8 cellular contexts compared by ENCODE assay signal in the genomic region with DNA sequence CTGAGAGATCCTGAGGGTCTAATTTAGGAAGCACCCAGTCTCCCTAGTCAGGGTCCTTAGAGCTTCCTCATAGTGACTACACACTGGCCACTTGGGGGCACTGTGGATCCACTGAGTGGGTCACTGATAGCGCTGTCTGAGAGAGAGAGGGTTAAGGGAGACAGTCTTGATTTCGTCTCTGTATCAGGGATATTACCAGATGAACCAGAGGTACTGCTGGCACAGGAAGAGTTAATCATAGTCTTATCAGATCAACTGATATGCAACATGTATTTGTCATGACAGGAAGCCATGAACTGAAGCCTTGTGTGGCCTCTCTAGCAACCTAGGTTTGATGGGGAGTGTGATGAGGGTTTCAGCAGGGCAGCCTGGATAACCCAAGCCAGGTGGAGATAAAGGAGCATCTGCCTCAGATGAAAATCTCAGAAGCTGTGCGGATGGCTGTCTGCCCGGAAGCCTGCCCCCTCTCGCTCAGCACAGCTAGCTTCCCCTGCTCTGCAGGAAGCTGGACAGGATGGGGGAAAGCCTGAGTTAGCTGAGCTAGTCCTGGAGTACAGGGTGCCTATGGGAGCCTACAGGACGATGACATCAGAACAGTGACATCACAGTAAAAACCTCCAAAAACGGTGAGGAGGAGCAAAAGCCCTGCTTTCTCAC.
DNase-seq lines count a peak whose midpoint lies in the region; ATAC-seq and TF ChIP-seq lines count a peak whose summit lies in the region.

No MANE protein-coding gene starts in this region.

- H3K4me2 ChIP-seq in smooth muscle cell: peak overlapping the region; percentile 67

- H3K27ac ChIP-seq in smooth muscle cell (ENCODE audit: low read depth): no peak overlapping the region

- no peaks in the 10 kb centered on the region for H3K36me3 ChIP-seq in smooth muscle cell (ENCODE audit: low read depth)

- peak; percentile 94 for ATAC-seq in GM21423 (IDR thresholded peaks at IDR 0.05; ENCODE audit: unreplicated experiment)
- peak; percentile 50 to 75 for ATAC-seq in left cardiac atrium

- H3K9ac ChIP-seq in smooth muscle cell (ENCODE audit: low read depth): no peak overlapping the region

- H2AFZ ChIP-seq in smooth muscle cell (ENCODE audit: low read depth): peak overlapping the region; percentile 41

- no peaks in the 10 kb centered on the region for H3K4me1 ChIP-seq in smooth muscle cell (ENCODE audit: low read depth)

- DNase-seq in ELR (ENCODE audit: low read depth) (peak; percentile 92), HT-29 (ENCODE audit: low spot score) (peak; percentile 96), SK-N-DZ (ENCODE audit: low spot score) (peak; percentile 96), left cardiac atrium (peak; percentile 55), smooth muscle cell (lab: John Stamatoyannopoulos, UW; ENCODE audit: unreplicated experiment) (no peak), globus pallidus (ENCODE audit: low spot score) (no peak)
- DNase-seq in activated naive CD4-positive, alpha-beta T cell treated with Interleukin-2 at 50 U/mL for 16 hours: peak; percentile 73

- H3K4me3 ChIP-seq in smooth muscle cell: no peak overlapping the region

- peak; percentile 88 for TF ChIP-seq CTCF in smooth muscle cell (IDR thresholded peaks at IDR 0.05; ENCODE audit: borderline replicate concordance, insufficient read depth, poor library complexity, severe bottlenecking)

- H3K79me2 ChIP-seq in smooth muscle cell (ENCODE audit: low read depth): no peaks in the 10 kb centered on the region

- peaks cover 9% of the 10 kb centered on the region for H3K27me3 ChIP-seq in smooth muscle cell (ENCODE audit: low read depth)

- no peaks in the 10 kb centered on the region for H3K9me3 ChIP-seq in smooth muscle cell (replicated peaks; ENCODE audit: low read depth)

- H3F3A ChIP-seq in smooth muscle cell (ENCODE audit: low read depth): no peaks in the 10 kb centered on the region

- no peaks in the 10 kb centered on the region for H4K20me1 ChIP-seq in smooth muscle cell (ENCODE audit: low read depth)

- intact Hi-C loops in left cardiac atrium (cut with DNase I): no loop called here

- 18% methylated on average over 7 of the region's 7 CpGs for WGBS in smooth muscle cell (ENCODE audit: low lambda C conversion rate)

Comparison
In these comparisons a context has a peak if more than half of its experiments do, and no peak if none do; other contexts are left out.
1. DNase-seq: peak in ELR (single experiment), HT-29 (single experiment), SK-N-DZ (single experiment), activated naive CD4-positive, alpha-beta T cell treated with Interleukin-2 at 50 U/mL for 16 hours (single experiment) and left cardiac atrium (single experiment); none in smooth muscle cell (single experiment) and globus pallidus (single experiment).